ENCODE assay signal across 8 cellular contexts in genomic region chr17:31696184-31696602, GRCh38.
DNase-seq lines count a peak whose midpoint lies in the region; ATAC-seq and TF ChIP-seq lines count a peak whose summit lies in the region.

No MANE protein-coding gene starts in this region.

- H3K27ac Mint-ChIP-seq in effector memory CD8-positive, alpha-beta T cell: no peak overlapping the region

- H3K36me3 ChIP-seq in hepatocyte (replicated peaks; ENCODE audit: insufficient read depth, low read depth): no peaks in the 10 kb centered on the region

- no peaks in the 10 kb centered on the region for H3K9me3 ChIP-seq in hepatocyte (ENCODE audit: low read depth)

- no peaks in the 10 kb centered on the region for H3K4me1 Mint-ChIP-seq in effector memory CD8-positive, alpha-beta T cell (ENCODE audit: low read depth in 2 of 2)

- WGBS in hepatocyte (ENCODE audit: low lambda C conversion rate, missing lambda C conversion rate): 7% methylated on average over 12 of the region's 12 CpGs

- peak overlapping the region; percentile 73 for H3K27ac ChIP-seq in hepatocyte

- no peaks in the 10 kb centered on the region for H3K27me3 ChIP-seq in hepatocyte

- H3K9me3 Mint-ChIP-seq in effector memory CD8-positive, alpha-beta T cell: no peaks in the 10 kb centered on the region

- in situ Hi-C loops in astrocyte of the spinal cord (cut with HindIII; ENCODE audit: low sequenced_read_pairs): no loop called here

- H3K79me2 ChIP-seq in hepatocyte: no peaks in the 10 kb centered on the region

- peaks cover 25 to 78% of the 10 kb centered on the region in 2 donors for H3K27me3 Mint-ChIP-seq in effector memory CD8-positive, alpha-beta T cell

- H3K4me3 ChIP-seq in astrocyte of the spinal cord (ENCODE audit: low read depth, low read length) (no peak overlapping the region), hepatocyte (no peak overlapping the region)

- DNase-seq in ELF-1 (ENCODE audit: low read depth, low spot score) (peak; percentile 94), astrocyte of the spinal cord (ENCODE audit: low read depth, low spot score) (peak; percentile 88), hepatocyte (ENCODE audit: low spot score) (peak; percentile 83), renal cortical epithelial cell (ENCODE audit: low read depth) (peak; percentile 35)
- DNase-seq in effector CD8-positive, alpha-beta T cell (lab: John Stamatoyannopoulos, UW): no peak
- DNase-seq in activated effector memory CD4-positive, alpha-beta T cell treated with anti-CD3 and anti-CD28 coated beads, Interleukin-2, amount 50 U/mL, for 16 hours: no peak
- DNase-seq in effector memory CD8-positive, alpha-beta T cell: no peak

- no peak for ATAC-seq in GM19397 (IDR thresholded peaks at IDR 0.05; ENCODE audit: unreplicated experiment)
- no peak for ATAC-seq in effector memory CD8-positive, alpha-beta T cell (replicated peaks)

- H3K36me3 Mint-ChIP-seq in effector memory CD8-positive, alpha-beta T cell (ENCODE audit: insufficient read depth): no peaks in the 10 kb centered on the region

- no peak overlapping the region for H3K4me3 Mint-ChIP-seq in effector memory CD8-positive, alpha-beta T cell

- H3K9me2 ChIP-seq in hepatocyte (replicated peaks; ENCODE audit: insufficient read depth): no peaks in the 10 kb centered on the region

- TF ChIP-seq CTCF in astrocyte of the spinal cord (IDR thresholded peaks at IDR 0.05; ENCODE audit: low read depth, low read length): peak; percentile 11
- TF ChIP-seq CTCF in hepatocyte (IDR thresholded peaks at IDR 0.05; ENCODE audit: poor library complexity): peak; percentile 15

- no peaks in the 10 kb centered on the region for H4K20me1 ChIP-seq in hepatocyte (ENCODE audit: insufficient read depth, poor library complexity, severe bottlenecking)

- H3K4me1 ChIP-seq in hepatocyte (ENCODE audit: insufficient read depth): peaks cover 30% of the 10 kb centered on the region

- H3K4me2 ChIP-seq in hepatocyte: peak overlapping the region; percentile 49

- no peak overlapping the region for H2AFZ ChIP-seq in hepatocyte

Comparison
In these comparisons a context has a peak if more than half of its experiments do, and no peak if none do; other contexts are left out.
1. DNase-seq: peak in ELF-1 (single experiment), astrocyte of the spinal cord (single experiment), hepatocyte (single experiment) and renal cortical epithelial cell (single experiment); none in effector CD8-positive, alpha-beta T cell (single experiment), activated effector memory CD4-positive, alpha-beta T cell treated with anti-CD3 and anti-CD28 coated beads, Interleukin-2, amount 50 U/mL, for 16 hours (single experiment) and effector memory CD8-positive, alpha-beta T cell (0 of 3).